Comparison of ENCODE assay signal across 21 cellular contexts in genomic region chr6:150464966-150465365, GRCh38.
DNase-seq lines count a peak whose midpoint lies in the region; ATAC-seq and TF ChIP-seq lines count a peak whose summit lies in the region.
"Had no signal": no experiment of that assay in that cellular context is flagged by ENCODE, and none has a peak within 500 bp of the region (broad histone marks: within the 10 kb centered on the region; RNA-seq: fewer than 3 reads in every experiment).

No MANE protein-coding gene starts in this region.

- no peak overlapping the region for H4K8ac ChIP-seq in trophoblast cell (ENCODE audit: low read depth, low read length)

- H3K36me3 ChIP-seq in PC-3 (ENCODE audit: low read depth, low read length) = no peaks in the 10 kb centered on the region
- no peaks in the 10 kb centered on the region for H3K36me3 ChIP-seq in trophoblast cell (ENCODE audit: control insufficient read depth in 1 of 2, insufficient read depth in 2 of 2, low read length in 2 of 2)
- H3K36me3 ChIP-seq in prostate gland = no peaks in the 10 kb centered on the region
- H3K36me3 ChIP-seq: BE2C; BLaER1 treated with 17β-estradiol and CSF1 and Interleukin-3, amounts not matched to agents 10 nM and 100 nM had no signal

- CTCF ChIA-PET in HEK293T (lab: Yijun Ruan, JAX) (interaction anchor here (1.4 kb wide), 1 partner anchor 46 kb away, joined by 4 read pairs; no protein-coding TSS in a partner anchor), PC-3 (lab: Charles Lee) (no interaction called here)

- H3K79me2 ChIP-seq in PC-3 (ENCODE audit: low read length) = no peaks in the 10 kb centered on the region
- no peaks in the 10 kb centered on the region for H3K79me2 ChIP-seq in trophoblast cell (ENCODE audit: control insufficient read depth, insufficient read depth, low read length, poor library complexity)

- no peak overlapping the region for H3K23ac ChIP-seq in trophoblast cell (ENCODE audit: low read length)

- POLR2A ChIA-PET in HEK293T (lab: Yijun Ruan, JAX) = no interaction called here
- POLR2A ChIA-PET in PC-3 (lab: Charles Lee; ENCODE audit: unreplicated experiment) = no interaction called here

- H3K4me3 ChIP-seq in PC-3 (ENCODE audit: low read length) (0 out of 2 replicates have a peak overlapping the region, but pooled peaks have one; percentile 22), trophoblast cell (ENCODE audit: low read depth, low read length) (no peak overlapping the region), prostate gland (no peak overlapping the region)
- H3K4me3 ChIP-seq: A549; BLaER1 treated with 17β-estradiol and CSF1 and Interleukin-3, amounts not matched to agents 10 nM and 100 nM; GM12878; GM23338 had no signal

- H3K9ac ChIP-seq in PC-3 (ENCODE audit: low read length) = no peak overlapping the region
- H3K9ac ChIP-seq in trophoblast cell (ENCODE audit: low read length) = no peak overlapping the region
- H3K9ac ChIP-seq: BLaER1 treated with 17β-estradiol and CSF1 and Interleukin-3, amounts not matched to agents 10 nM and 100 nM had no signal

- H3K27ac ChIP-seq in PC-3 (ENCODE audit: low read length) = peak overlapping the region; percentile 8; the same call in 1 of the 2 replicates
- no peak overlapping the region for H3K27ac ChIP-seq in trophoblast cell (ENCODE audit: low read depth, low read length)
- H3K27ac ChIP-seq in prostate gland = no peak overlapping the region
- H3K27ac ChIP-seq: A549; BLaER1 treated with 17β-estradiol and CSF1 and Interleukin-3, amounts not matched to agents 10 nM and 100 nM had no signal

- H3K4me2 ChIP-seq in PC-3 (ENCODE audit: low read length) = peak overlapping the region; percentile 66
- H3K4me2 ChIP-seq in trophoblast cell (ENCODE audit: low read length) = no peak overlapping the region
- H3K4me2 ChIP-seq: A549; BLaER1 treated with 17β-estradiol and CSF1 and Interleukin-3, amounts not matched to agents 10 nM and 100 nM; GM23338 had no signal

- H2AK5ac ChIP-seq in trophoblast cell (ENCODE audit: low read length) = no peak overlapping the region

- DNase-seq in HEK293T (ENCODE audit: extremely low spot score) = no peak
- DNase-seq in PC-3 = no peak
- peak; percentile 90 to 97 for DNase-seq in trophoblast cell
- no peak for DNase-seq in prostate gland (ENCODE audit: low spot score)
- no peak for DNase-seq in hippocampal formation (lab: John Stamatoyannopoulos, UW)
- DNase-seq in NCI-H2081 (lab: John Stamatoyannopoulos, UW) = no peak
- DNase-seq: 8988T; ACHN; AML-193; BE2C; CD4-positive, alpha-beta T cell; CD8-positive, alpha-beta memory T cell; DMS 273 treated with DMSO at 0.1 percent for 48 hours; DMS79; EL; GDM1; H9 had no signal

- no peak overlapping the region for H2BK12ac ChIP-seq in trophoblast cell (ENCODE audit: low read length)

- H3K9me2 ChIP-seq in PC-3 (replicated peaks; ENCODE audit: low read length) = no peaks in the 10 kb centered on the region

- no TSS peak for BruUV-seq in PC-3 (replicated peaks; lab: Mats Ljungman, UMichigan)

- H3K9me3 ChIP-seq in PC-3 (ENCODE audit: low read length) (no peaks in the 10 kb centered on the region), trophoblast cell (ENCODE audit: insufficient read depth, low read depth, low read length) (peaks cover 2% of the 10 kb centered on the region), prostate gland (no peaks in the 10 kb centered on the region)
- H3K9me3 ChIP-seq: A549, BE2C had no signal

- H2BK5ac ChIP-seq in trophoblast cell (ENCODE audit: low read depth, low read length, poor library complexity) = no peak overlapping the region

- TF ChIP-seq POLR2A in prostate gland (IDR thresholded peaks at IDR 0.05) = no peak

- no peaks in the 10 kb centered on the region for H3F3A ChIP-seq in PC-3 (ENCODE audit: low read length, unreplicated experiment)

- no peak for TF ChIP-seq CTCF in PC-3 (conservative IDR thresholded peaks at IDR 0.05; ENCODE audit: low read depth, low read length)
- no peak for TF ChIP-seq CTCF in prostate gland (IDR thresholded peaks at IDR 0.05)

- H3K79me1 ChIP-seq in trophoblast cell (ENCODE audit: low read length) = no peaks in the 10 kb centered on the region

- H3K27me3 ChIP-seq in PC-3 (ENCODE audit: low read length) (no peaks in the 10 kb centered on the region), trophoblast cell (ENCODE audit: insufficient read depth, low read length) (no peaks in the 10 kb centered on the region), prostate gland (replicated peaks; ENCODE audit: insufficient read depth) (no peaks in the 10 kb centered on the region)
- H3K27me3 ChIP-seq: BE2C; BLaER1 treated with 17β-estradiol and CSF1 and Interleukin-3, amounts not matched to agents 10 nM and 100 nM had no signal

- no peak overlapping the region for H3K14ac ChIP-seq in trophoblast cell (ENCODE audit: low read length)

- WGBS in trophoblast cell (ENCODE audit: extremely low coverage, insufficient coverage, insufficient read length) = no CpG with 5 or more reads among the region's 2 CpGs
- WGBS in prostate gland = 79% methylated on average over 2 of the region's 2 CpGs

- H3K4me1 ChIP-seq in PC-3 (ENCODE audit: insufficient read depth, low read length) (peaks cover 20% of the 10 kb centered on the region), trophoblast cell (ENCODE audit: control insufficient read depth in 1 of 2, insufficient read depth in 2 of 2, low read length in 2 of 2) (peaks cover under 1% of the 10 kb centered on the region in 2 experiments), prostate gland (replicated peaks) (no peaks in the 10 kb centered on the region)
- H3K4me1 ChIP-seq: A549; BE2C; BLaER1 treated with 17β-estradiol and CSF1 and Interleukin-3, amounts not matched to agents 10 nM and 100 nM had no signal

- no peak overlapping the region for H4K12ac ChIP-seq in trophoblast cell (ENCODE audit: low read depth, low read length)

- no peak; the same call in 1 of the 2 replicates for ATAC-seq in PC-3
- ATAC-seq: A549, GM12878, GM23338 had no signal

- intact Hi-C loops in PC-3 (cut with micrococcal nuclease) (no loop called here), prostate gland (cut with DNase I) (no loop called here)

- no peak overlapping the region for H2AFZ ChIP-seq in PC-3 (ENCODE audit: low read length)
- H2AFZ ChIP-seq in trophoblast cell (ENCODE audit: insufficient read depth, low read length, poor library complexity) = no peak overlapping the region
- H2AFZ ChIP-seq: GM23338 had no signal

- H4K91ac ChIP-seq in trophoblast cell (ENCODE audit: low read depth, low read length) = no peak overlapping the region

- no peak overlapping the region for H3K4ac ChIP-seq in trophoblast cell (ENCODE audit: low read depth, low read length)

- no peaks in the 10 kb centered on the region for H4K20me1 ChIP-seq in PC-3 (ENCODE audit: low read length)
- H4K20me1 ChIP-seq: BLaER1 treated with 17β-estradiol and CSF1 and Interleukin-3, amounts not matched to agents 10 nM and 100 nM had no signal

- no peak overlapping the region for H3K18ac ChIP-seq in trophoblast cell (ENCODE audit: low read length)

- H2BK120ac ChIP-seq in trophoblast cell (ENCODE audit: insufficient read depth, low read length, poor library complexity) = no peak overlapping the region

TF ChIP-seq in HEK293T, 16 proteins besides CTCF, POLR2A, EP300 and RAD21:
- no peak for TF ChIP-seq SUZ12 (IDR thresholded peaks at IDR 0.05)
- no peak for TF ChIP-seq BHLHE40 (IDR thresholded peaks at IDR 0.05; ENCODE audit: borderline replicate concordance)
- TF ChIP-seq PKNOX1 (IDR thresholded peaks at IDR 0.05) = 0 out of 2 replicates have a peak, but pooled peaks have one; percentile 34

Comparison
In these comparisons a context has a peak if more than half of its experiments do, and no peak if none do; other contexts are left out.
1. DNase-seq: peak in trophoblast cell (2 of 2); none in HEK293T (single experiment), PC-3 (single experiment), prostate gland (single experiment), hippocampal formation (0 of 2) and NCI-H2081 (0 of 2).